Comparison of ENCODE assay signal across 8 cellular contexts in the genomic region with DNA sequence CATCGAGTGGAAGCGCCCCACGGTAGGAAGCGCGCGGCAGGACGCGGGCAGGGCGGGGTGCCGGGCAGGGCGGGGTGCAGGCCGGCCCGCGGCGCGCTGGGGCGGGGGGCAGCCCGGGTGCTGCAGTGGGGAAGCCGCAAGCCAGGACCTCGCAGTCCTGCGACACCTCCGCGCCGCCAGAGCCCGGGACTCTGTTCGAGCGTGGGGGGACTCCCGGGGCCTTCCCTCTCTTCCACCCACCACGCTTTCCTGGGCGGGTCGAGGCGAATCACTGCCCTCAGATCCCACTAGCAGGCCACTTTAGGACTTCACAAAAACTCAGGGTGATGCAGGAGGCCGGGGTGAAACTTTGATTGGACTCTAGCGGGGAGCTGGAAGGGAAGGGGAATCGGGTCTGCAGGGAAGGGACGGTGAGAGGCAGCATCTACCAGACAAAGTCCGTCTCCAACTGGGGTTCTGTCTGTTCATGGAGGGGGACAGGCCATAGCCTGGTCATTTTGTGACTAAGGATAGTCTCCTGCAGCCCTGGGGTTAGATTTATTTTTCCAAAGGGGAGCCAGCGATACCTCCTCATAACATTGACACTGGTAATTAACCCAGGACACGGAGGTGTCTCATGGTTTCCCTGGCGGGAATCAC. TPM values are rescaled to one million over a fixed set of nuclear protein-coding genes. Genes with fewer than 3 reads are reported as not detected.
A peak's percentile ranks its signal among the peaks of the same experiment; 100 is the strongest.
DNase-seq lines count a peak whose midpoint lies in the region; ATAC-seq and TF ChIP-seq lines count a peak whose summit lies in the region.

No MANE protein-coding gene starts in this region.

- H3K4me3 ChIP-seq in right lobe of liver, result peak overlapping the region; percentile 68 to 92 (median 71)

- H3K4me1 ChIP-seq in right lobe of liver, result peaks cover 0 to 5% (median 2%) of the 10 kb centered on the region in 4 donors

- H3K4me3 Mint-ChIP-seq in central memory CD8-positive, alpha-beta T cell, result peak overlapping the region; percentile 77
- peak overlapping the region; percentile 44 to 77 for H3K4me3 Mint-ChIP-seq in stimulated activated naive B cell treated with anti-CD40 and anti-IgM and Interleukin-4, amounts not matched to agents 10 μg/mL and 1 μg/mL and 100 μg/mL, for 72 hours

- 17% methylated on average over 7 of the region's 40 CpGs for WGBS in right lobe of liver (ENCODE audit: insufficient coverage, low coverage, low lambda C conversion rate, missing lambda C conversion rate)

- no peaks in the 10 kb centered on the region for H3K36me3 ChIP-seq in right lobe of liver

- intact Hi-C loops in right lobe of liver (cut with DNase I), result loop anchor here (5.0 kb wide), 1 partner anchor 34 kb away; no protein-coding TSS in a partner anchor

- no peak for TF ChIP-seq POLR2A in right lobe of liver (IDR thresholded peaks at IDR 0.05)

- no peak for TF ChIP-seq CTCF in right lobe of liver (IDR thresholded peaks at IDR 0.05)

- H3K9me3 Mint-ChIP-seq in central memory CD8-positive, alpha-beta T cell, result no peaks in the 10 kb centered on the region
- no peaks in the 10 kb centered on the region for H3K9me3 Mint-ChIP-seq in stimulated activated naive B cell treated with anti-CD40 and anti-IgM and Interleukin-4, amounts not matched to agents 10 μg/mL and 1 μg/mL and 100 μg/mL, for 72 hours

- DNase-seq in NCI-H1417 (lab: John Stamatoyannopoulos, UW), result peak in 2 of 3 experiments; percentile 68 to 77
- DNase-seq in NCI-H1417 treated with DMSO at 0.1 percent for 48 hours (lab: John Stamatoyannopoulos, UW), result no peak
- peak; percentile 32 for DNase-seq in T-helper 22 cell (ENCODE audit: low read depth)
- peak in 1 of 2 donors; percentile 24 for DNase-seq in central memory CD8-positive, alpha-beta T cell (ENCODE audit: low spot score in 2 of 2)
- DNase-seq in right lobe of liver, result peak in 1 of 3 donors; percentile 50
- peak; percentile 13 for DNase-seq in stimulated activated naive B cell treated with anti-CD40 and anti-IgM and Interleukin-4, amounts not matched to agents 10 μg/mL and 1 μg/mL and 100 μg/mL, for 72 hours
- DNase-seq in SHP77 treated with DMSO at 0.1 percent for 48 hours (lab: John Stamatoyannopoulos, UW), result no peak

- no peaks in the 10 kb centered on the region for H3K27me3 ChIP-seq in right lobe of liver

- peaks cover 67% of the 10 kb centered on the region for H3K4me1 Mint-ChIP-seq in central memory CD8-positive, alpha-beta T cell
- H3K4me1 Mint-ChIP-seq in stimulated activated naive B cell treated with anti-CD40 and anti-IgM and Interleukin-4, amounts not matched to agents 10 μg/mL and 1 μg/mL and 100 μg/mL, for 72 hours, result peaks cover 39 to 52% of the 10 kb centered on the region in 2 donors

- H3K27ac ChIP-seq in right lobe of liver, result peak overlapping the region; percentile 57 to 94 (median 69)

- H3K9me3 ChIP-seq in right lobe of liver, result no peaks in the 10 kb centered on the region

- H3K27ac Mint-ChIP-seq in central memory CD8-positive, alpha-beta T cell (ENCODE audit: low read depth), result peak overlapping the region; percentile 79
- peak overlapping the region; percentile 56 for H3K27ac Mint-ChIP-seq in stimulated activated naive B cell treated with anti-CD40 and anti-IgM and Interleukin-4, amounts not matched to agents 10 μg/mL and 1 μg/mL and 100 μg/mL, for 72 hours

- peaks cover 19% of the 10 kb centered on the region for H3K36me3 Mint-ChIP-seq in central memory CD8-positive, alpha-beta T cell (ENCODE audit: insufficient read depth)
- H3K36me3 Mint-ChIP-seq in stimulated activated naive B cell treated with anti-CD40 and anti-IgM and Interleukin-4, amounts not matched to agents 10 μg/mL and 1 μg/mL and 100 μg/mL, for 72 hours, result no peaks in the 10 kb centered on the region

- no peaks in the 10 kb centered on the region for H3K27me3 Mint-ChIP-seq in central memory CD8-positive, alpha-beta T cell
- H3K27me3 Mint-ChIP-seq in stimulated activated naive B cell treated with anti-CD40 and anti-IgM and Interleukin-4, amounts not matched to agents 10 μg/mL and 1 μg/mL and 100 μg/mL, for 72 hours, result peaks cover 5 to 9% of the 10 kb centered on the region in 2 donors

- peak; percentile 32 for ATAC-seq in HG03025 (IDR thresholded peaks at IDR 0.05; ENCODE audit: low FRiP score, unreplicated experiment)
- ATAC-seq in central memory CD8-positive, alpha-beta T cell (replicated peaks; ENCODE audit: extremely low read depth, poor library complexity, severe bottlenecking), result peak; percentile 21
- peak; percentile 39 to 46 (median 44) for ATAC-seq in right lobe of liver
- peak; percentile 51 to 63 for ATAC-seq in stimulated activated naive B cell treated with anti-CD40 and anti-IgM and Interleukin-4, amounts not matched to agents 10 μg/mL and 1 μg/mL and 100 μg/mL, for 72 hours (replicated peaks)

RNA-seq across cellular contexts. Expression of a gene that starts 0.6 kb away (rescaled TPM):
- 10 to 100 TPM; 17.5 to 53.1 (median 33.1) TPM for total RNA-seq in right lobe of liver

RNA-seq across cellular contexts. Expression of a gene that starts 47.5 kb away (rescaled TPM):
- total RNA-seq in right lobe of liver, result 1 to 10 TPM in 1 of 6 experiments, under 1 TPM in 1, not detected in 4; 0.35 to 1.1 TPM

Comparison
In these comparisons a context has a peak if more than half of its experiments do, and no peak if none do; other contexts are left out.
1. DNase-seq: peak in NCI-H1417 (2 of 3), T-helper 22 cell (single experiment) and stimulated activated naive B cell treated with anti-CD40 and anti-IgM and Interleukin-4, amounts not matched to agents 10 μg/mL and 1 μg/mL and 100 μg/mL, for 72 hours (single experiment); none in NCI-H1417 treated with DMSO at 0.1 percent for 48 hours (single experiment) and SHP77 treated with DMSO at 0.1 percent for 48 hours (single experiment).
2. Peak in every context shown above with its lines, with median percentiles within 50 percentile points of each other: ATAC-seq.